1 cellular context compared by ENCODE assay signal in the genomic region with DNA sequence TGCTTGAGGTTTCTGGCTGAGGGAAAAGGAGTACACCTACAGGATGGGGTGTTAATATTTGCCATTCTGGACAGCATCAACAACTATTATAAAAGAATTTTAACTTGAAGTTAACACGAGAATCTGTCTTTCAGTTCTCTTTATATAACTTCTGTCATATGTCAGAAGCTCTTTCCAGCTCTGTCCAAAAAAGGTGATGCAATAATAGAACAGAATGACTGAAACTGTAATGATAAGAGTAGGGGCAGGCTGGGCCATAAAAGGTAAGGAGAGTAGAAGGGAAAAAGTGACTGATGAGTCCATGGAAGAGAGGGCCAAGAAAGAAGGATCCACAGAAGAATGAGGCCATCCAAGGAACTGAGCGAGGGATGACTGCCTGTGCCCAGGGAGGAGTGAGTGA.
TF ChIP-seq lines count a peak whose summit lies in the region.

No MANE protein-coding gene starts in this region.

TF ChIP-seq in HepG2, 621 proteins besides CTCF, POLR2A, EP300 and RAD21:
- TF ChIP-seq ZNF224 (CRISPR knock-in tag; IDR thresholded peaks at IDR 0.05) (no peak), THAP7 (CRISPR knock-in tag; IDR thresholded peaks at IDR 0.05) (no peak), PCBP1 (IDR thresholded peaks at IDR 0.05; ENCODE audit: borderline replicate concordance, low read depth, low read length) (no peak), ATF7 (IDR thresholded peaks at IDR 0.05) (peak; percentile 92), ATF7 (CRISPR knock-in tag; IDR thresholded peaks at IDR 0.05) (no peak), CEBPB (IDR thresholded peaks at IDR 0.05; ENCODE audit: borderline replicate concordance, low read depth, low read length) (peak; percentile 78; the same call in 1 of the 2 replicates), ZNF282 (IDR thresholded peaks at IDR 0.05; ENCODE audit: partially characterized antibody) (no peak), HMG20B (CRISPR knock-in tag; conservative IDR thresholded peaks at IDR 0.05) (no peak), EZH2 (conservative IDR thresholded peaks at IDR 0.05; ENCODE audit: low read depth, low read length) (no peak), YY1 (IDR thresholded peaks at IDR 0.05; ENCODE audit: insufficient read depth, insufficient replicate concordance, low read depth, low read length) (no peak), FOXC1 (CRISPR knock-in tag; IDR thresholded peaks at IDR 0.05; ENCODE audit: borderline replicate concordance) (no peak), NCOA5 (CRISPR knock-in tag; IDR thresholded peaks at IDR 0.05) (no peak), GFI1 (CRISPR knock-in tag; IDR thresholded peaks at IDR 0.05; ENCODE audit: borderline replicate concordance) (no peak), AGO1 (IDR thresholded peaks at IDR 0.05; ENCODE audit: low read depth, low read length, poor library complexity, severe bottlenecking) (no peak)
- TF ChIP-seq, protein P1, sequence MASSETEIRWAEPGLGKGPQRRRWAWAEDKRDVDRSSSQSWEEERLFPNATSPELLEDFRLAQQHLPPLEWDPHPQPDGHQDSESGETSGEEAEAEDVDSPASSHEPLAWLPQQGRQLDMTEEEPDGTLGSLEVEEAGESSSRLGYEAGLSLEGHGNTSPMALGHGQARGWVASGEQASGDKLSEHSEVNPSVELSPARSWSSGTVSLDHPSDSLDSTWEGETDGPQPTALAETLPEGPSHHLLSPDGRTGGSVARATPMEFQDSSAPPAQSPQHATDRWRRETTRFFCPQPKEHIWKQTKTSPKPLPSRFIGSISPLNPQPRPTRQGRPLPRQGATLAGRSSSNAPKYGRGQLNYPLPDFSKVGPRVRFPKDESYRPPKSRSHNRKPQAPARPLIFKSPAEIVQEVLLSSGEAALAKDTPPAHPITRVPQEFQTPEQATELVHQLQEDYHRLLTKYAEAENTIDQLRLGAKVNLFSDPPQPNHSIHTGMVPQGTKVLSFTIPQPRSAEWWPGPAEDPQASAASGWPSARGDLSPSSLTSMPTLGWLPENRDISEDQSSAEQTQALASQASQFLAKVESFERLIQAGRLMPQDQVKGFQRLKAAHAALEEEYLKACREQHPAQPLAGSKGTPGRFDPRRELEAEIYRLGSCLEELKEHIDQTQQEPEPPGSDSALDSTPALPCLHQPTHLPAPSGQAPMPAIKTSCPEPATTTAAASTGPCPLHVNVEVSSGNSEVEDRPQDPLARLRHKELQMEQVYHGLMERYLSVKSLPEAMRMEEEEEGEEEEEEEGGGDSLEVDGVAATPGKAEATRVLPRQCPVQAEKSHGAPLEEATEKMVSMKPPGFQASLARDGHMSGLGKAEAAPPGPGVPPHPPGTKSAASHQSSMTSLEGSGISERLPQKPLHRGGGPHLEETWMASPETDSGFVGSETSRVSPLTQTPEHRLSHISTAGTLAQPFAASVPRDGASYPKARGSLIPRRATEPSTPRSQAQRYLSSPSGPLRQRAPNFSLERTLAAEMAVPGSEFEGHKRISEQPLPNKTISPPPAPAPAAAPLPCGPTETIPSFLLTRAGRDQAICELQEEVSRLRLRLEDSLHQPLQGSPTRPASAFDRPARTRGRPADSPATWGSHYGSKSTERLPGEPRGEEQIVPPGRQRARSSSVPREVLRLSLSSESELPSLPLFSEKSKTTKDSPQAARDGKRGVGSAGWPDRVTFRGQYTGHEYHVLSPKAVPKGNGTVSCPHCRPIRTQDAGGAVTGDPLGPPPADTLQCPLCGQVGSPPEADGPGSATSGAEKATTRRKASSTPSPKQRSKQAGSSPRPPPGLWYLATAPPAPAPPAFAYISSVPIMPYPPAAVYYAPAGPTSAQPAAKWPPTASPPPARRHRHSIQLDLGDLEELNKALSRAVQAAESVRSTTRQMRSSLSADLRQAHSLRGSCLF (CRISPR knock-in tag; IDR thresholded peaks at IDR 0.05; ENCODE audit: borderline replicate concordance), result no peak
- TF ChIP-seq, protein P2, sequence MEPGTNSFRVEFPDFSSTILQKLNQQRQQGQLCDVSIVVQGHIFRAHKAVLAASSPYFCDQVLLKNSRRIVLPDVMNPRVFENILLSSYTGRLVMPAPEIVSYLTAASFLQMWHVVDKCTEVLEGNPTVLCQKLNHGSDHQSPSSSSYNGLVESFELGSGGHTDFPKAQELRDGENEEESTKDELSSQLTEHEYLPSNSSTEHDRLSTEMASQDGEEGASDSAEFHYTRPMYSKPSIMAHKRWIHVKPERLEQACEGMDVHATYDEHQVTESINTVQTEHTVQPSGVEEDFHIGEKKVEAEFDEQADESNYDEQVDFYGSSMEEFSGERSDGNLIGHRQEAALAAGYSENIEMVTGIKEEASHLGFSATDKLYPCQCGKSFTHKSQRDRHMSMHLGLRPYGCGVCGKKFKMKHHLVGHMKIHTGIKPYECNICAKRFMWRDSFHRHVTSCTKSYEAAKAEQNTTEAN (CRISPR knock-in tag; conservative IDR thresholded peaks at IDR 0.05), result no peak
